ENCODE assay signal across 16 cellular contexts in the genomic region with DNA sequence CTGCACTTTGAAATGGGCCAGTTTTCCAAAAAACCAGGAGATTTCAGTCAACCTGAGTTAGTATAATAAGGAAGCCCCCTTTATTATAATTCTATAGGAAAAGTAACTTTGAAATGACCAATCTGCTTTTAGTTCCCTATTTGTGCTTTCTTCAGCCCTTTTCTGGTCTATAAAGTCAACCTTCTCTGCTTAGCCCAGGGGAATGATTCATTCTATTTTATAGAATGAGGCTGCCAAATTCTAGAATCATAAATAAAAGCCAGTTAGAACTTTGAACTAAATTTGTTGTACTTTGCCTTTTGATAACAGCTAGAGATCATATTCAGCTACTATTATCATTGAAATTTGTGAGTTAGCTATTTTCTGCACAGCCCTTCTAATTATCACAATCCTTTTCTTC. TPM values are rescaled to one million over a fixed set of nuclear protein-coding genes. Genes with fewer than 3 reads are reported as not detected.
"Had no signal": no experiment of that assay in that cellular context is flagged by ENCODE, and none has a peak within 500 bp of the region (broad histone marks: within the 10 kb centered on the region; RNA-seq: fewer than 3 reads in every experiment).

No MANE protein-coding gene starts in this region.

- H3K4me1 Mint-ChIP-seq: activated naive CD8-positive, alpha-beta T cell treated with anti-CD3 and anti-CD28 coated beads, Interleukin-2, amount 10 ng/mL, durations not matched to agents 7 days and 5 days had no signal

- H3K4me3 Mint-ChIP-seq: activated CD4-positive, alpha-beta memory T cell treated with anti-CD3 and anti-CD28 coated beads for 36 hours; activated naive CD8-positive, alpha-beta T cell treated with anti-CD3 and anti-CD28 coated beads, Interleukin-2, amount 10 ng/mL, durations not matched to agents 7 days and 5 days; activated T-cell treated with anti-CD3 and anti-CD28 coated beads, Interleukin-2, amount 50 U/mL, for 4 hours; naive thymus-derived CD4-positive, alpha-beta T cell had no signal

- H3K9me3 ChIP-seq: lower lobe of right lung, psoas muscle, right lobe of liver, thoracic aorta had no signal

- H3K4me3 ChIP-seq: lower lobe of right lung, psoas muscle, right lobe of liver, thoracic aorta had no signal

- H3K9me3 Mint-ChIP-seq: activated CD4-positive, alpha-beta memory T cell treated with anti-CD3 and anti-CD28 coated beads for 36 hours; activated naive CD8-positive, alpha-beta T cell treated with anti-CD3 and anti-CD28 coated beads, Interleukin-2, amount 10 ng/mL, durations not matched to agents 7 days and 5 days; activated T-cell treated with anti-CD3 and anti-CD28 coated beads, Interleukin-2, amount 50 U/mL, for 4 hours; naive thymus-derived CD4-positive, alpha-beta T cell had no signal

- H3K27me3 ChIP-seq: right lobe of liver had no signal

- H3K36me3 ChIP-seq: lower lobe of right lung, right lobe of liver, thoracic aorta had no signal

- H3K27ac Mint-ChIP-seq: activated CD4-positive, alpha-beta memory T cell treated with anti-CD3 and anti-CD28 coated beads for 36 hours; naive thymus-derived CD4-positive, alpha-beta T cell had no signal

- ATAC-seq: activated T-cell treated with anti-CD3 and anti-CD28 coated beads, Interleukin-2, amount 50 U/mL, for 4 hours; lower lobe of right lung; naive thymus-derived CD4-positive, alpha-beta T cell; psoas muscle had no signal

- H3K27me3 Mint-ChIP-seq: activated CD4-positive, alpha-beta memory T cell treated with anti-CD3 and anti-CD28 coated beads for 36 hours; activated naive CD8-positive, alpha-beta T cell treated with anti-CD3 and anti-CD28 coated beads, Interleukin-2, amount 10 ng/mL, durations not matched to agents 7 days and 5 days; naive thymus-derived CD4-positive, alpha-beta T cell had no signal

- DNase-seq: activated CD4-positive, alpha-beta memory T cell treated with anti-CD3 and anti-CD28 coated beads for 36 hours; activated CD4-positive, CD25-positive, alpha-beta regulatory T cell treated with anti-CD3 and anti-CD28 coated beads, Interleukin-2, amount 50 U/mL, for 72 hours; activated gamma-delta T cell treated with Interleukin-2 at 50 U/mL for 16 hours; activated naive CD8-positive, alpha-beta T cell treated with anti-CD3 and anti-CD28 coated beads, Interleukin-2, amount 10 ng/mL, durations not matched to agents 7 days and 5 days; activated T-cell treated with anti-CD3 and anti-CD28 coated beads, Interleukin-2, amount 50 U/mL, for 4 hours; aorta; lower lobe of right lung; naive thymus-derived CD4-positive, alpha-beta T cell; nucleus accumbens; psoas muscle; right lobe of liver; stimulated activated CD4-positive, alpha-beta T cell treated with anti-CD3 and anti-CD28 coated beads, Interleukin-12 subunit alpha, Interleukin-12 subunit beta, amount 100 ng/mL, for 4 hours; stimulated activated CD4-positive, alpha-beta T cell treated with anti-CD3 and anti-CD28 coated beads, Interleukin-2, amount 100 ng/mL, for 48 hours; stimulated activated naive CD4-positive, alpha-beta T cell treated with Interleukin-2 at 50 U/mL for 16 hours had no signal

- H3K27ac ChIP-seq: epithelial cell of prostate, lower lobe of right lung, psoas muscle, right lobe of liver, thoracic aorta had no signal

RNA-seq across cellular contexts. Expression of gene MYH15, which starts 54.2 kb away (rescaled TPM):
- total RNA-seq: right lobe of liver had no signal
